Comparison of ENCODE assay signal across 13 cellular contexts in genomic region chr13:43058836-43059235, GRCh38. TPM values are rescaled to one million over a fixed set of nuclear protein-coding genes. Genes with fewer than 3 reads are reported as not detected.
DNase-seq lines count a peak whose midpoint lies in the region; ATAC-seq and TF ChIP-seq lines count a peak whose summit lies in the region.
"Had no signal": no experiment of that assay in that cellular context is flagged by ENCODE, and none has a peak within 500 bp of the region (broad histone marks: within the 10 kb centered on the region; RNA-seq: fewer than 3 reads in every experiment).

No MANE protein-coding gene starts in this region.

- DNase-seq in activated naive CD4-positive, alpha-beta T cell treated with anti-CD3 and anti-CD28 coated beads, Interleukin-2, amount 10 ng/mL, durations not matched to agents 7 days and 5 days, result no peak
- DNase-seq in activated naive CD4-positive, alpha-beta T cell treated with anti-CD3 and anti-CD28 coated beads for 36 hours, result no peak
- DNase-seq in activated CD8-positive, alpha-beta T cell treated with anti-CD3 and anti-CD28 coated beads for 36 hours, result no peak
- no peak for DNase-seq in hepatocyte (ENCODE audit: low spot score)
- DNase-seq in stimulated activated effector memory CD8-positive, alpha-beta T cell treated with anti-CD3 and anti-CD28 coated beads, Interleukin-12 subunit alpha, Interleukin-12 subunit beta, amount 100 ng/mL, for 72 hours (ENCODE audit: low spot score in 2 of 2), result no peak
- DNase-seq in NCI-H82 (lab: John Stamatoyannopoulos, UW), result no peak
- no peak for DNase-seq in MV-4-11 (lab: John Stamatoyannopoulos, UW)
- DNase-seq: activated CD8-positive, alpha-beta memory T cell treated with anti-CD3 and anti-CD28 coated beads for 24 hours; immature natural killer cell; NCI-H1694; NK-92 treated with Interleukin-12 subunit alpha and Interleukin-12 subunit beta, amount 100 ng/mL, for 24 hours had no signal

- no peaks in the 10 kb centered on the region for H3K9me3 ChIP-seq in hepatocyte (ENCODE audit: low read depth)
- H3K9me3 ChIP-seq: adrenal gland had no signal

- WGBS in hepatocyte (ENCODE audit: low lambda C conversion rate, missing lambda C conversion rate), result 73% methylated on average over 6 of the region's 6 CpGs

- H4K20me1 ChIP-seq in hepatocyte (ENCODE audit: insufficient read depth, poor library complexity, severe bottlenecking), result no peaks in the 10 kb centered on the region

- H3K27me3 ChIP-seq in hepatocyte, result no peaks in the 10 kb centered on the region
- H3K27me3 ChIP-seq: adrenal gland had no signal

- peaks cover 14% of the 10 kb centered on the region for H3K79me2 ChIP-seq in hepatocyte

- peak overlapping the region; percentile 87 for H3K27ac ChIP-seq in hepatocyte

- peak overlapping the region; percentile 87 for H3K27ac Mint-ChIP-seq in activated naive CD4-positive, alpha-beta T cell treated with anti-CD3 and anti-CD28 coated beads, Interleukin-2, amount 10 ng/mL, durations not matched to agents 7 days and 5 days
- no peak overlapping the region for H3K27ac Mint-ChIP-seq in activated naive CD4-positive, alpha-beta T cell treated with anti-CD3 and anti-CD28 coated beads for 36 hours
- H3K27ac Mint-ChIP-seq in activated CD8-positive, alpha-beta T cell treated with anti-CD3 and anti-CD28 coated beads for 36 hours, result peak overlapping the region; percentile 30
- peak overlapping the region; percentile 69 for H3K27ac Mint-ChIP-seq in stimulated activated effector memory CD8-positive, alpha-beta T cell treated with anti-CD3 and anti-CD28 coated beads, Interleukin-12 subunit alpha, Interleukin-12 subunit beta, amount 100 ng/mL, for 72 hours

- POLR2A ChIA-PET in activated CD8-positive, alpha-beta T cell treated with anti-CD3 and anti-CD28 coated beads for 36 hours (lab: Charles Lee), result interaction anchor here (1.0 to 3.6 kb wide), 2 partner anchors 11 to 67 kb away, joined by 3 to 11 read pairs; partner anchors contain the start of gene EPSTI1

- peaks cover 23% of the 10 kb centered on the region for H3K36me3 Mint-ChIP-seq in activated naive CD4-positive, alpha-beta T cell treated with anti-CD3 and anti-CD28 coated beads, Interleukin-2, amount 10 ng/mL, durations not matched to agents 7 days and 5 days
- H3K36me3 Mint-ChIP-seq in activated naive CD4-positive, alpha-beta T cell treated with anti-CD3 and anti-CD28 coated beads for 36 hours (ENCODE audit: low read depth), result peaks cover 10% of the 10 kb centered on the region
- H3K36me3 Mint-ChIP-seq in activated CD8-positive, alpha-beta T cell treated with anti-CD3 and anti-CD28 coated beads for 36 hours (ENCODE audit: low read depth), result peaks cover 14% of the 10 kb centered on the region
- H3K36me3 Mint-ChIP-seq in stimulated activated effector memory CD8-positive, alpha-beta T cell treated with anti-CD3 and anti-CD28 coated beads, Interleukin-12 subunit alpha, Interleukin-12 subunit beta, amount 100 ng/mL, for 72 hours, result no peaks in the 10 kb centered on the region

- no peak overlapping the region for H2AFZ ChIP-seq in hepatocyte

- peaks cover 34% of the 10 kb centered on the region for H3K4me1 Mint-ChIP-seq in activated naive CD4-positive, alpha-beta T cell treated with anti-CD3 and anti-CD28 coated beads, Interleukin-2, amount 10 ng/mL, durations not matched to agents 7 days and 5 days
- peaks cover 59% of the 10 kb centered on the region for H3K4me1 Mint-ChIP-seq in activated naive CD4-positive, alpha-beta T cell treated with anti-CD3 and anti-CD28 coated beads for 36 hours (ENCODE audit: low read depth)
- H3K4me1 Mint-ChIP-seq in activated CD8-positive, alpha-beta T cell treated with anti-CD3 and anti-CD28 coated beads for 36 hours (ENCODE audit: low read depth), result peaks cover 54% of the 10 kb centered on the region
- H3K4me1 Mint-ChIP-seq in stimulated activated effector memory CD8-positive, alpha-beta T cell treated with anti-CD3 and anti-CD28 coated beads, Interleukin-12 subunit alpha, Interleukin-12 subunit beta, amount 100 ng/mL, for 72 hours, result peaks cover 23% of the 10 kb centered on the region

- H3K27me3 Mint-ChIP-seq in activated naive CD4-positive, alpha-beta T cell treated with anti-CD3 and anti-CD28 coated beads, Interleukin-2, amount 10 ng/mL, durations not matched to agents 7 days and 5 days, result no peaks in the 10 kb centered on the region
- H3K27me3 Mint-ChIP-seq in activated naive CD4-positive, alpha-beta T cell treated with anti-CD3 and anti-CD28 coated beads for 36 hours (ENCODE audit: low read depth), result no peaks in the 10 kb centered on the region
- no peaks in the 10 kb centered on the region for H3K27me3 Mint-ChIP-seq in activated CD8-positive, alpha-beta T cell treated with anti-CD3 and anti-CD28 coated beads for 36 hours

- CTCF ChIA-PET in activated naive CD4-positive, alpha-beta T cell treated with anti-CD3 and anti-CD28 coated beads, Interleukin-2, amount 10 ng/mL, durations not matched to agents 7 days and 5 days (lab: Charles Lee), result interaction anchor here (1.0 kb wide), 1 partner anchor 14 kb away, joined by 3 read pairs; no protein-coding TSS in a partner anchor
- CTCF ChIA-PET in activated naive CD4-positive, alpha-beta T cell treated with anti-CD3 and anti-CD28 coated beads for 36 hours (lab: Charles Lee), result interaction anchor here (1.2 to 1.5 kb wide), 2 partner anchors 33 to 89 kb away, joined by 3 read pairs; no protein-coding TSS in a partner anchor
- CTCF ChIA-PET in activated CD8-positive, alpha-beta T cell treated with anti-CD3 and anti-CD28 coated beads for 36 hours (lab: Charles Lee), result interaction anchor here (1.1 to 1.3 kb wide), 2 partner anchors 13 to 66 kb away, joined by 3 read pairs; no protein-coding TSS in a partner anchor

- no peaks in the 10 kb centered on the region for H3K9me2 ChIP-seq in hepatocyte (replicated peaks; ENCODE audit: insufficient read depth)

- no peak overlapping the region for H3K4me3 Mint-ChIP-seq in activated naive CD4-positive, alpha-beta T cell treated with anti-CD3 and anti-CD28 coated beads, Interleukin-2, amount 10 ng/mL, durations not matched to agents 7 days and 5 days
- no peak overlapping the region for H3K4me3 Mint-ChIP-seq in activated naive CD4-positive, alpha-beta T cell treated with anti-CD3 and anti-CD28 coated beads for 36 hours
- no peak overlapping the region for H3K4me3 Mint-ChIP-seq in activated CD8-positive, alpha-beta T cell treated with anti-CD3 and anti-CD28 coated beads for 36 hours
- H3K4me3 Mint-ChIP-seq in stimulated activated effector memory CD8-positive, alpha-beta T cell treated with anti-CD3 and anti-CD28 coated beads, Interleukin-12 subunit alpha, Interleukin-12 subunit beta, amount 100 ng/mL, for 72 hours, result no peak overlapping the region

- no peak overlapping the region for H3K4me3 ChIP-seq in hepatocyte
- H3K4me3 ChIP-seq: adrenal gland had no signal

- no peaks in the 10 kb centered on the region for H3K9me3 Mint-ChIP-seq in activated naive CD4-positive, alpha-beta T cell treated with anti-CD3 and anti-CD28 coated beads, Interleukin-2, amount 10 ng/mL, durations not matched to agents 7 days and 5 days
- no peaks in the 10 kb centered on the region for H3K9me3 Mint-ChIP-seq in activated naive CD4-positive, alpha-beta T cell treated with anti-CD3 and anti-CD28 coated beads for 36 hours
- no peaks in the 10 kb centered on the region for H3K9me3 Mint-ChIP-seq in activated CD8-positive, alpha-beta T cell treated with anti-CD3 and anti-CD28 coated beads for 36 hours
- H3K9me3 Mint-ChIP-seq in stimulated activated effector memory CD8-positive, alpha-beta T cell treated with anti-CD3 and anti-CD28 coated beads, Interleukin-12 subunit alpha, Interleukin-12 subunit beta, amount 100 ng/mL, for 72 hours, result no peaks in the 10 kb centered on the region
- H3K9me3 Mint-ChIP-seq: immature natural killer cell had no signal

- TF ChIP-seq CTCF in activated CD8-positive, alpha-beta T cell treated with anti-CD3 and anti-CD28 coated beads for 36 hours (IDR thresholded peaks at IDR 0.05), result no peak
- TF ChIP-seq CTCF in hepatocyte (IDR thresholded peaks at IDR 0.05; ENCODE audit: poor library complexity), result no peak

- intact Hi-C loops in activated naive CD4-positive, alpha-beta T cell treated with anti-CD3 and anti-CD28 coated beads for 36 hours (cut with micrococcal nuclease), result loop anchor here (5.0 kb wide), 1 partner anchor 738 kb away; no protein-coding TSS in a partner anchor
- intact Hi-C loops in activated CD8-positive, alpha-beta T cell treated with anti-CD3 and anti-CD28 coated beads for 36 hours (cut with micrococcal nuclease), result no loop called here

- peak overlapping the region; percentile 64 for H3K4me2 ChIP-seq in hepatocyte

- peaks cover 30% of the 10 kb centered on the region for H3K4me1 ChIP-seq in hepatocyte (ENCODE audit: insufficient read depth)

- ATAC-seq in activated CD8-positive, alpha-beta T cell treated with anti-CD3 and anti-CD28 coated beads for 36 hours, result no peak
- no peak for ATAC-seq in stimulated activated effector memory CD8-positive, alpha-beta T cell treated with anti-CD3 and anti-CD28 coated beads, Interleukin-12 subunit alpha, Interleukin-12 subunit beta, amount 100 ng/mL, for 72 hours
- no peak for ATAC-seq in HG03159 (IDR thresholded peaks at IDR 0.05; ENCODE audit: unreplicated experiment)

- no peaks in the 10 kb centered on the region for H3K36me3 ChIP-seq in hepatocyte (replicated peaks; ENCODE audit: insufficient read depth, low read depth)
- H3K36me3 ChIP-seq: adrenal gland had no signal

RNA-seq across cellular contexts. Expression of gene DNAJC15, which starts 35.5 kb away (rescaled TPM):
- total RNA-seq in activated naive CD4-positive, alpha-beta T cell treated with anti-CD3 and anti-CD28 coated beads for 36 hours, result 10 to 100 TPM; 14.5 to 16.8 TPM
- total RNA-seq in activated CD8-positive, alpha-beta T cell treated with anti-CD3 and anti-CD28 coated beads for 36 hours, result 10 to 100 TPM in 1 of 2 experiments, 1 to 10 TPM in 1; 8.9 to 10.6 TPM
- total RNA-seq in hepatocyte, result 3.5 and 4.3 TPM in 2 replicates
- polyA plus RNA-seq in hepatocyte, result 10.6 and 12.4 TPM in 2 replicates
